In genomic region chr7:150966002-150966401, GRCh38 we compare ENCODE assay signal across 13 cellular contexts. TPM values are rescaled to one million over a fixed set of nuclear protein-coding genes. Genes with fewer than 3 reads are reported as not detected.
A peak's percentile ranks its signal among the peaks of the same experiment; 100 is the strongest.
DNase-seq lines count a peak whose midpoint lies in the region; ATAC-seq and TF ChIP-seq lines count a peak whose summit lies in the region.
"Had no signal": no experiment of that assay in that cellular context is flagged by ENCODE, and none has a peak within 500 bp of the region (broad histone marks: within the 10 kb centered on the region; RNA-seq: fewer than 3 reads in every experiment).

No MANE protein-coding gene starts in this region.

- no peaks in the 10 kb centered on the region for H3K9me3 Mint-ChIP-seq in nephron
- H3K9me3 Mint-ChIP-seq: activated CD8-positive, alpha-beta T cell treated with anti-CD3 and anti-CD28 coated beads for 36 hours had no signal

- peak overlapping the region in 1 of 3 experiments; percentile 42 for H3K27ac Mint-ChIP-seq in nephron
- H3K27ac Mint-ChIP-seq: activated CD8-positive, alpha-beta T cell treated with anti-CD3 and anti-CD28 coated beads for 36 hours had no signal

- H3K27me3 Mint-ChIP-seq in nephron (ENCODE audit: low read depth), result peaks cover 10% of the 10 kb centered on the region

- no peak overlapping the region for H3K4me3 ChIP-seq in breast epithelium
- H3K4me3 ChIP-seq: pancreas had no signal

- peaks cover 78% of the 10 kb centered on the region for H3K4me1 Mint-ChIP-seq in nephron

- no peak overlapping the region for H3K27ac ChIP-seq in breast epithelium
- H3K27ac ChIP-seq: pancreas had no signal

- peaks cover 0 to 30% of the 10 kb centered on the region in 2 donors for H3K27me3 ChIP-seq in breast epithelium
- H3K27me3 ChIP-seq: pancreas had no signal

- TF ChIP-seq CTCF in nephron (IDR thresholded peaks at IDR 0.05; ENCODE audit: unreplicated experiment in 3 of 3) (peak in 2 of 3 experiments; percentile 20 to 34), breast epithelium (IDR thresholded peaks at IDR 0.05) (no peak)

- no peaks in the 10 kb centered on the region for H3K4me1 ChIP-seq in breast epithelium
- H3K4me1 ChIP-seq: pancreas had no signal

- no peak for ATAC-seq in HG03442 (IDR thresholded peaks at IDR 0.05; ENCODE audit: unreplicated experiment)
- ATAC-seq: activated CD8-positive, alpha-beta T cell treated with anti-CD3 and anti-CD28 coated beads for 36 hours had no signal

- intact Hi-C loops in breast epithelium (cut with DNase I; ENCODE audit: low total_unique reads), result loop anchor here (10.0 kb wide), 1 partner anchor 71 kb away; no protein-coding TSS in a partner anchor

- H3K36me3 Mint-ChIP-seq in nephron (ENCODE audit: low read depth), result no peaks in the 10 kb centered on the region

- TF ChIP-seq POLR2A in erythroblast (IDR thresholded peaks at IDR 0.05; ENCODE audit: low read length) (no peak), breast epithelium (IDR thresholded peaks at IDR 0.05) (no peak)

- DNase-seq in EH (ENCODE audit: low read depth) (peak; percentile 13), OCI-M1 (lab: John Stamatoyannopoulos, UW) (peak; percentile 52), erythroblast (lab: John Stamatoyannopoulos, UW) (peak; percentile 68 to 73), NCI-H345 treated with DMSO at 0.1 percent for 48 hours (lab: John Stamatoyannopoulos, UW; ENCODE audit: unreplicated experiment) (no peak), epidermal melanocyte (ENCODE audit: insufficient read length, low spot score) (no peak), breast epithelium (ENCODE audit: low spot score in 2 of 2) (no peak)
- DNase-seq: activated CD8-positive, alpha-beta T cell treated with anti-CD3 and anti-CD28 coated beads for 36 hours; DMS79; NCI-H345; SW 1271 had no signal

- H3K4me3 Mint-ChIP-seq in nephron, result no peak overlapping the region
- H3K4me3 Mint-ChIP-seq: activated CD8-positive, alpha-beta T cell treated with anti-CD3 and anti-CD28 coated beads for 36 hours had no signal

- H3K9me3 ChIP-seq in breast epithelium, result no peaks in the 10 kb centered on the region
- H3K9me3 ChIP-seq: pancreas had no signal

- no peaks in the 10 kb centered on the region for H3K36me3 ChIP-seq in breast epithelium
- H3K36me3 ChIP-seq: pancreas had no signal

RNA-seq across cellular contexts. Expression of gene KCNH2, which starts 12.1 kb away (rescaled TPM):
- under 1 TPM; under 0.01 to 0.29 (median 0.16) TPM for total RNA-seq in breast epithelium

RNA-seq across cellular contexts. Expression of gene NOS3, which starts 24.8 kb away (rescaled TPM):
- 10 to 100 TPM in 1 of 3 donors, 1 to 10 TPM in 2; 3.8 to 35.1 (median 5.1) TPM for total RNA-seq in breast epithelium

RNA-seq across cellular contexts. Expression of gene ATG9B, which starts 58.3 kb away (rescaled TPM):
- total RNA-seq in breast epithelium, result 1 to 10 TPM in 1 of 3 donors, under 1 TPM in 1, not detected in 1; 0.44 to 2.0 TPM

Comparison
In these comparisons a context has a peak if more than half of its experiments do, and no peak if none do; other contexts are left out.
1. DNase-seq: peak in EH (single experiment), OCI-M1 (single experiment) and erythroblast (2 of 2); none in NCI-H345 treated with DMSO at 0.1 percent for 48 hours (single experiment), epidermal melanocyte (single experiment) and breast epithelium (0 of 2).
2. CTCF ChIP-seq: peak in nephron (2 of 3); none in breast epithelium (0 of 3).